Comparison of ENCODE assay signal across 8 cellular contexts in genomic region chr10:62384057-62384446, GRCh38. TPM values are rescaled to one million over a fixed set of nuclear protein-coding genes. Genes with fewer than 3 reads are reported as not detected.
DNase-seq lines count a peak whose midpoint lies in the region; ATAC-seq and TF ChIP-seq lines count a peak whose summit lies in the region.
"Had no signal": no experiment of that assay in that cellular context is flagged by ENCODE, and none has a peak within 500 bp of the region (broad histone marks: within the 10 kb centered on the region; RNA-seq: fewer than 3 reads in every experiment).

No MANE protein-coding gene starts in this region.

- CTCF ChIA-PET in T-cell (lab: Charles Lee), result interaction anchor here in 1 of 2 donors (0.7 to 1.0 kb wide), 3 partner anchors 11 to 1593 kb away, joined by 3 to 5 read pairs (median 3); no protein-coding TSS in a partner anchor

- H2AFZ ChIP-seq in neural progenitor cell (replicated peaks), result no peak overlapping the region

- H3K27ac Mint-ChIP-seq in T-cell (peak overlapping the region; percentile 58 to 74), neural progenitor cell (no peak overlapping the region)
- peak overlapping the region; percentile 71 to 76 for H3K27ac Mint-ChIP-seq in effector memory CD8-positive, alpha-beta T cell

- H3K4me1 Mint-ChIP-seq in T-cell (peaks cover 0 to 68% (median 27%) of the 10 kb centered on the region in 3 donors), neural progenitor cell (peaks cover 4% of the 10 kb centered on the region)
- peaks cover 39 to 51% of the 10 kb centered on the region in 2 donors for H3K4me1 Mint-ChIP-seq in effector memory CD8-positive, alpha-beta T cell (ENCODE audit: low read depth in 2 of 2)

- H3K79me2 ChIP-seq in neural progenitor cell (ENCODE audit: low read depth), result no peaks in the 10 kb centered on the region

- no peaks in the 10 kb centered on the region for H3K36me3 ChIP-seq in neural progenitor cell
- no peaks in the 10 kb centered on the region for H3K36me3 ChIP-seq in esophagus muscularis mucosa

- TF ChIP-seq POLR2A in esophagus muscularis mucosa (IDR thresholded peaks at IDR 0.05; ENCODE audit: low read depth), result no peak

- ATAC-seq in HG02678 (IDR thresholded peaks at IDR 0.05; ENCODE audit: unreplicated experiment) (peak; percentile 89), T-cell (replicated peaks in 1 of 4) (peak; percentile 92 to 99 (median 96)), HG03280 (IDR thresholded peaks at IDR 0.05; ENCODE audit: unreplicated experiment) (no peak)
- peak; percentile 99 for ATAC-seq in effector memory CD8-positive, alpha-beta T cell (replicated peaks)

- H3K4me2 ChIP-seq in neural progenitor cell, result no peak overlapping the region

- no peak overlapping the region for H3K9ac ChIP-seq in neural progenitor cell

- intact Hi-C loops in esophagus muscularis mucosa (cut with DNase I), result no loop called here

- H3K9me3 Mint-ChIP-seq in T-cell (no peaks in the 10 kb centered on the region), neural progenitor cell (no peaks in the 10 kb centered on the region)
- H3K9me3 Mint-ChIP-seq in effector memory CD8-positive, alpha-beta T cell, result no peaks in the 10 kb centered on the region

- H3K36me3 Mint-ChIP-seq in T-cell (no peaks in the 10 kb centered on the region), neural progenitor cell (no peaks in the 10 kb centered on the region)
- H3K36me3 Mint-ChIP-seq in effector memory CD8-positive, alpha-beta T cell (ENCODE audit: insufficient read depth), result peaks cover 10% of the 10 kb centered on the region

- TF ChIP-seq EP300 in esophagus muscularis mucosa (IDR thresholded peaks at IDR 0.05), result no peak

- H3K27me3 ChIP-seq in neural progenitor cell (no peaks in the 10 kb centered on the region), esophagus muscularis mucosa (no peaks in the 10 kb centered on the region)

- H3K4me3 ChIP-seq in neural progenitor cell (no peak overlapping the region), esophagus muscularis mucosa (no peak overlapping the region)

- H3F3A ChIP-seq in neural progenitor cell (ENCODE audit: low read depth), result no peaks in the 10 kb centered on the region

- H3K4me3 Mint-ChIP-seq in T-cell, result peak overlapping the region in 1 of 3 donors; percentile 26
- H3K4me3 Mint-ChIP-seq in effector memory CD8-positive, alpha-beta T cell, result peak overlapping the region; percentile 54 to 61
- no peak overlapping the region for H3K4me3 Mint-ChIP-seq in neural progenitor cell

- POLR2A ChIA-PET in T-cell (lab: Charles Lee), result interaction anchor here in 1 of 2 donors (0.7 kb wide), 1 partner anchor 26 kb away, joined by 6 read pairs; no protein-coding TSS in a partner anchor

- H3K27me3 Mint-ChIP-seq in T-cell (peaks cover 3 to 7% of the 10 kb centered on the region in 2 donors), neural progenitor cell (ENCODE audit: insufficient read depth, low read depth) (no peaks in the 10 kb centered on the region)
- H3K27me3 Mint-ChIP-seq in effector memory CD8-positive, alpha-beta T cell, result no peaks in the 10 kb centered on the region

- H3K4me1 ChIP-seq in neural progenitor cell (no peaks in the 10 kb centered on the region), esophagus muscularis mucosa (peaks cover 0 to 6% (median 0%) of the 10 kb centered on the region in 4 donors)

- H3K9me3 ChIP-seq in neural progenitor cell (ENCODE audit: low read depth) (no peaks in the 10 kb centered on the region), esophagus muscularis mucosa (no peaks in the 10 kb centered on the region)

- H3K27ac ChIP-seq in neural progenitor cell (no peak overlapping the region), esophagus muscularis mucosa (replicated peaks in 1 of 4) (no peak overlapping the region)

- no peak for TF ChIP-seq CTCF in neural progenitor cell (IDR thresholded peaks at IDR 0.05)
- no peak for TF ChIP-seq CTCF in esophagus muscularis mucosa (IDR thresholded peaks at IDR 0.05)

- DNase-seq in T-cell (peak in 27 of 34 experiments; percentile 11 to 58 (median 39)), neural progenitor cell (ENCODE audit: low spot score) (no peak), esophagus muscularis mucosa (ENCODE audit: extremely low spot score) (no peak)
- peak; percentile 60 to 63 (median 62) for DNase-seq in effector memory CD8-positive, alpha-beta T cell
- DNase-seq in stimulated activated CD8-positive, alpha-beta memory T cell treated with anti-CD3 and anti-CD28 coated beads, Interleukin-4, amount 100 ng/mL, for 48 hours, result peak; percentile 60
- DNase-seq: RPMI8226 had no signal

- H4K20me1 ChIP-seq in neural progenitor cell (ENCODE audit: low read depth), result no peaks in the 10 kb centered on the region

- WGBS in esophagus muscularis mucosa, result 81% methylated on average over 5 of the region's 5 CpGs

RNA-seq across cellular contexts. Expression of gene ZNF365, which starts 9.9 kb away (rescaled TPM):
- total RNA-seq in T-cell (1 to 10 TPM; 2.0 to 7.9 (median 2.3) TPM), neural progenitor cell (ENCODE audit: low replicate concordance) (0.26 and 0.28 TPM in 2 replicates), esophagus muscularis mucosa (1 to 10 TPM in 3 of 4 donors, under 1 TPM in 1; 0.50 to 2.5 (median 1.7) TPM)

Comparison
In these comparisons a context has a peak if more than half of its experiments do, and no peak if none do; other contexts are left out.
1. DNase-seq: peak in T-cell (27 of 34), effector memory CD8-positive, alpha-beta T cell (3 of 3) and stimulated activated CD8-positive, alpha-beta memory T cell treated with anti-CD3 and anti-CD28 coated beads, Interleukin-4, amount 100 ng/mL, for 48 hours (single experiment); none in neural progenitor cell (single experiment) and esophagus muscularis mucosa (single experiment).